1 cellular context compared by ENCODE assay signal in genomic region chr7:43729214-43729923, GRCh38.
TF ChIP-seq lines count a peak whose summit lies in the region.

COA1 (minus strand) TSS chr7:43729523; CDS start chr7:43648614, 80,909 bp downstream.

TF ChIP-seq in HepG2, 621 proteins besides CTCF, POLR2A, EP300 and RAD21 (continued from another document and continues in another):
- TF ChIP-seq HMGXB4 (CRISPR knock-in tag; IDR thresholded peaks at IDR 0.05; ENCODE audit: borderline replicate concordance in 1 of 2, low read depth in 1 of 2) (peak; percentile 89 to 90), ZNF773 (CRISPR knock-in tag; IDR thresholded peaks at IDR 0.05; ENCODE audit: borderline replicate concordance) (peak; percentile 78; the same call in 1 of the 2 replicates), HOXA3 (CRISPR knock-in tag; IDR thresholded peaks at IDR 0.05) (peak; percentile 94), ETV5 (CRISPR knock-in tag; IDR thresholded peaks at IDR 0.05; ENCODE audit: borderline replicate concordance) (peak; percentile 89), PTBP1 (IDR thresholded peaks at IDR 0.05; ENCODE audit: low read depth, low read length, poor library complexity, severe bottlenecking) (peak; percentile 63), YEATS4 (CRISPR knock-in tag; IDR thresholded peaks at IDR 0.05; ENCODE audit: borderline replicate concordance) (peak; percentile 93), ZNF549 (CRISPR knock-in tag; IDR thresholded peaks at IDR 0.05) (no peak), ZNF563 (CRISPR knock-in tag; IDR thresholded peaks at IDR 0.05) (peak; percentile 84), RXRA (CRISPR knock-in tag; IDR thresholded peaks at IDR 0.05) (0 out of 2 replicates have a peak, but pooled peaks have one; percentile 39), ZSCAN20 (CRISPR knock-in tag; IDR thresholded peaks at IDR 0.05; ENCODE audit: borderline replicate concordance) (0 out of 2 replicates have a peak, but pooled peaks have one; percentile 38), ZXDC (CRISPR knock-in tag; IDR thresholded peaks at IDR 0.05) (peak; percentile 77), ZMYM3 (CRISPR knock-in tag; IDR thresholded peaks at IDR 0.05) (peak; percentile 14; the same call in 1 of the 2 replicates), ZNF335 (CRISPR knock-in tag; IDR thresholded peaks at IDR 0.05) (peak; percentile 62; the same call in 1 of the 2 replicates), SMAD9 (CRISPR knock-in tag; IDR thresholded peaks at IDR 0.05) (peak; percentile 84; the same call in 1 of the 2 replicates), KDM5B (CRISPR knock-in tag; IDR thresholded peaks at IDR 0.05; ENCODE audit: borderline replicate concordance) (peak; percentile 89; the same call in 1 of the 2 replicates), PHF21A (CRISPR knock-in tag; IDR thresholded peaks at IDR 0.05) (peak; percentile 88), SP4 (CRISPR knock-in tag; IDR thresholded peaks at IDR 0.05) (no peak; the same call in 1 of the 2 replicates), ZNF292 (CRISPR knock-in tag; IDR thresholded peaks at IDR 0.05; ENCODE audit: borderline replicate concordance, low read depth) (peak; percentile 86), ZBTB38 (CRISPR knock-in tag; IDR thresholded peaks at IDR 0.05) (peak; percentile 71), MEF2D (CRISPR knock-in tag; IDR thresholded peaks at IDR 0.05) (peak; percentile 89), NKX3-1 (CRISPR knock-in tag; IDR thresholded peaks at IDR 0.05) (peak; percentile 61; the same call in 1 of the 2 replicates), AFF4 (CRISPR knock-in tag; IDR thresholded peaks at IDR 0.05) (no peak), ZNF747 (CRISPR knock-in tag; IDR thresholded peaks at IDR 0.05; ENCODE audit: borderline replicate concordance) (peak; percentile 63; the same call in 1 of the 2 replicates), MLLT10 (CRISPR knock-in tag; IDR thresholded peaks at IDR 0.05) (no peak), REPIN1 (CRISPR knock-in tag; IDR thresholded peaks at IDR 0.05; ENCODE audit: borderline replicate concordance, low read depth) (peak; percentile 58; the same call in 1 of the 2 replicates), ZNF598 (CRISPR knock-in tag; IDR thresholded peaks at IDR 0.05; ENCODE audit: borderline replicate concordance) (peak; percentile 52; the same call in 1 of the 2 replicates), ZNF33A (CRISPR knock-in tag; IDR thresholded peaks at IDR 0.05; ENCODE audit: borderline replicate concordance) (no peak), THAP7 (CRISPR knock-in tag; IDR thresholded peaks at IDR 0.05) (no peak), RARG (CRISPR knock-in tag; IDR thresholded peaks at IDR 0.05; ENCODE audit: low read depth) (0 out of 2 replicates have a peak, but pooled peaks have one; percentile 50), ZSCAN5A (CRISPR knock-in tag; IDR thresholded peaks at IDR 0.05; ENCODE audit: borderline replicate concordance) (peak; percentile 91; the same call in 1 of the 2 replicates), MXD1 (CRISPR knock-in tag; IDR thresholded peaks at IDR 0.05) (peak; percentile 86), ZNF354B (CRISPR knock-in tag; IDR thresholded peaks at IDR 0.05) (no peak), KDM5A (IDR thresholded peaks at IDR 0.05; ENCODE audit: borderline replicate concordance, low read length) (peak; percentile 76), HNRNPL (IDR thresholded peaks at IDR 0.05; ENCODE audit: low read depth, low read length) (peak; percentile 65; the same call in 1 of the 2 replicates), SMAD1 (CRISPR knock-in tag; IDR thresholded peaks at IDR 0.05; ENCODE audit: borderline replicate concordance, low read depth) (no peak; the same call in 1 of the 2 replicates), IKZF1 (IDR thresholded peaks at IDR 0.05) (no peak), ZNF264 (CRISPR knock-in tag; IDR thresholded peaks at IDR 0.05) (0 out of 2 replicates have a peak, but pooled peaks have one; percentile 31), CAMTA2 (CRISPR knock-in tag; IDR thresholded peaks at IDR 0.05; ENCODE audit: borderline replicate concordance) (0 out of 2 replicates have a peak, but pooled peaks have one; percentile 32), USF2 (IDR thresholded peaks at IDR 0.05; ENCODE audit: low read depth, low read length) (no peak), USF2 (CRISPR knock-in tag; IDR thresholded peaks at IDR 0.05; ENCODE audit: borderline replicate concordance) (no peak), POLR2AphosphoS2 (IDR thresholded peaks at IDR 0.05; ENCODE audit: low read depth, low read length) (no peak), JUNB (CRISPR knock-in tag; IDR thresholded peaks at IDR 0.05; ENCODE audit: borderline replicate concordance) (no peak), ATF3 (CRISPR knock-in tag; IDR thresholded peaks at IDR 0.05) (no peak; the same call in 1 of the 2 replicates), TCF12 (IDR thresholded peaks at IDR 0.05) (no peak), TCF12 (CRISPR knock-in tag; IDR thresholded peaks at IDR 0.05) (no peak; the same call in 1 of the 2 replicates), HCFC1 (IDR thresholded peaks at IDR 0.05; ENCODE audit: low read depth, low read length) (peak; percentile 57), DR1 (CRISPR knock-in tag; IDR thresholded peaks at IDR 0.05) (peak; percentile 76), ZNF274 (CRISPR knock-in tag; IDR thresholded peaks at IDR 0.05) (peak; percentile 21; the same call in 1 of the 2 replicates), SAP130 (CRISPR knock-in tag; IDR thresholded peaks at IDR 0.05; ENCODE audit: low read depth) (peak; percentile 95), PRDM15 (CRISPR knock-in tag; IDR thresholded peaks at IDR 0.05) (peak; percentile 63; the same call in 1 of the 2 replicates)
